Comparison of ENCODE assay signal across 2 cellular contexts in the genomic region with DNA sequence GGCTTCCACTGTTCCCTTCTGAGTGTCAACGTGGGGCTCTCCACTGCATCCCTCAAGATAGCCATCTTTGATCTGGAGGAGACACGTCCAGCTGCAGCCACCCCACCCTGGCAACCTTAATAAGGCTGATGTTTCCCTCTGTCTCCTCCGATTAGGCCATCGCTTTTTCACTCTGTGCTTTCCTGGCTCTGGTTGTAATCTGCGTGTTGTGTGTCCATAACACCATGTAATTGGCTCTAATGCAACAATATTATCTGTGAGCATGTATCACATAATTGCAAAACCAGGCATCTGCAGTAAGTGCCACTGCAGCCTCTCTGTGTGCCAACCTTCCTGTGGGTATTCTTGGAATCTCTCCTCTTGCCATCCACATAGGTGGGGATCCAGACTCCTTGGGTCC.
TF ChIP-seq lines count a peak whose summit lies in the region.

No MANE protein-coding gene starts in this region.

TF ChIP-seq in SK-N-SH treated with all-trans-retinoic acid at 6 μM for 48 hours, 23 proteins besides CTCF, POLR2A, EP300 and RAD21 (continued from another document):
- TF ChIP-seq, protein P1, sequence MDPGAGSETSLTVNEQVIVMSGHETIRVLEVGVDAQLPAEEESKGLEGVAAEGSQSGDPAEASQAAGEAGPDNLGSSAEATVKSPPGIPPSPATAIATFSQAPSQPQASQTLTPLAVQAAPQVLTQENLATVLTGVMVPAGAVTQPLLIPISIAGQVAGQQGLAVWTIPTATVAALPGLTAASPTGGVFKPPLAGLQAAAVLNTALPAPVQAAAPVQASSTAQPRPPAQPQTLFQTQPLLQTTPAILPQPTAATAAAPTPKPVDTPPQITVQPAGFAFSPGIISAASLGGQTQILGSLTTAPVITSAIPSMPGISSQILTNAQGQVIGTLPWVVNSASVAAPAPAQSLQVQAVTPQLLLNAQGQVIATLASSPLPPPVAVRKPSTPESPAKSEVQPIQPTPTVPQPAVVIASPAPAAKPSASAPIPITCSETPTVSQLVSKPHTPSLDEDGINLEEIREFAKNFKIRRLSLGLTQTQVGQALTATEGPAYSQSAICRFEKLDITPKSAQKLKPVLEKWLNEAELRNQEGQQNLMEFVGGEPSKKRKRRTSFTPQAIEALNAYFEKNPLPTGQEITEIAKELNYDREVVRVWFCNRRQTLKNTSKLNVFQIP (CRISPR knock-in tag; IDR thresholded peaks at IDR 0.05; ENCODE audit: borderline replicate concordance, low read depth): no peak

TF ChIP-seq in HepG2, 621 proteins besides CTCF, POLR2A, EP300 and RAD21 (continued from another document):
- TF ChIP-seq, protein P2, sequence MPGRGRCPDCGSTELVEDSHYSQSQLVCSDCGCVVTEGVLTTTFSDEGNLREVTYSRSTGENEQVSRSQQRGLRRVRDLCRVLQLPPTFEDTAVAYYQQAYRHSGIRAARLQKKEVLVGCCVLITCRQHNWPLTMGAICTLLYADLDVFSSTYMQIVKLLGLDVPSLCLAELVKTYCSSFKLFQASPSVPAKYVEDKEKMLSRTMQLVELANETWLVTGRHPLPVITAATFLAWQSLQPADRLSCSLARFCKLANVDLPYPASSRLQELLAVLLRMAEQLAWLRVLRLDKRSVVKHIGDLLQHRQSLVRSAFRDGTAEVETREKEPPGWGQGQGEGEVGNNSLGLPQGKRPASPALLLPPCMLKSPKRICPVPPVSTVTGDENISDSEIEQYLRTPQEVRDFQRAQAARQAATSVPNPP (CRISPR knock-in tag; IDR thresholded peaks at IDR 0.05): no peak
- TF ChIP-seq HNF4G (IDR thresholded peaks at IDR 0.05; ENCODE audit: borderline replicate concordance, low read depth, low read length): no peak
- no peak for TF ChIP-seq HNF4G (CRISPR knock-in tag; IDR thresholded peaks at IDR 0.05; ENCODE audit: borderline replicate concordance, low read depth)
